In the genomic region with DNA sequence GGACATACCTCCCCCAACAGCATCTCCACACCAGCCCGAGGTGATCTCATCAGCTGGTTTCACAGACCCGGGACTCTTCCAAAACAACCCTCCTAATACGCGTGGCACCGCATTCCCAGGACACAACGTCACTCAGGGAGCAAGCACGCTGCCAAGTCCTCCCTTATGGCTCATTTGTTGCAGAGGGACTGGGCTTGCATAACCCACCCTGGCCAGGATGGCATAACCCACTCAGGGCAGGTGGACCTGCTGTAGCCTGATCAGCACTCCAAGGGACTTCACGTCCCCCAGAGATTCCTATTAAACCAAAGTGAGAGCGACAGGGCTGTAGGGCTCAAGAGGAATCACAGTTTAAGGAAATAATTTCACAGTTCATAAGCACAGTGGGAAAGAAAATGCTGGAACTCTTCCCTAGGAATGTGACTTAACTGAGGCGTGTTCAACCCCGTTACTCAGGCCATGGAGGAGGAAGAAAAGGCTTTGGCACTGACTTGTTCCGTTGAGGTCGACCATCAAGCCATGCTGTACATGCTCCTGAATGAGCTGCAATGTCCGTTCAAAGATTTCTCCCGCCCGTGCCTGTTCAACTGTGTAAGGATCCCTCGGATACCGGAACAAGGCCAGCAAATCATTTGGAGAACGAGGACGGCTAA, we compare ENCODE assay signal across 10 cellular contexts.
DNase-seq lines count a peak whose midpoint lies in the region; ATAC-seq, FAIRE-seq and TF ChIP-seq lines count a peak whose summit lies in the region.
"Had no signal": no experiment of that assay in that cellular context is flagged by ENCODE, and none has a peak within 500 bp of the region (broad histone marks: within the 10 kb centered on the region; RNA-seq: fewer than 3 reads in every experiment).

No MANE protein-coding gene starts in this region.

- no peak overlapping the region for H3K4me3 ChIP-seq in pancreas

- H3K36me3 ChIP-seq in pancreas: no peaks in the 10 kb centered on the region

- FAIRE-seq in pancreas (lab: Jason Lieb, UNC): no peak
- FAIRE-seq: islet of Langerhans had no signal

- no peaks in the 10 kb centered on the region for H3K27me3 ChIP-seq in foreskin keratinocyte
- H3K27me3 ChIP-seq in pancreas: no peaks in the 10 kb centered on the region

- intact Hi-C loops in pancreas (cut with DNase I): no loop called here

- ATAC-seq in foreskin keratinocyte (peak; percentile 46), pancreas (peak in 3 of 4 donors; percentile 53 to 65 (median 53))

- no peak for TF ChIP-seq CTCF in AG09319 (IDR thresholded peaks at IDR 0.05; ENCODE audit: low read depth, low read length)
- TF ChIP-seq CTCF in foreskin keratinocyte (conservative IDR thresholded peaks at IDR 0.05): no peak
- TF ChIP-seq CTCF in pancreas (IDR thresholded peaks at IDR 0.05): no peak

- H3K9me3 ChIP-seq in pancreas: no peaks in the 10 kb centered on the region

- H3K27ac ChIP-seq in foreskin keratinocyte: no peak overlapping the region
- H3K27ac ChIP-seq in pancreas: peak overlapping the region in 1 of 4 donors; percentile 41

- WGBS in pancreas, 2 donors: 67 to 80% methylated on average over 20 of the region's 20 CpGs

- DNase-seq in AG09319 (ENCODE audit: extremely low read depth, low read depth) (peak; percentile 83), T1000 (lab: John Stamatoyannopoulos, UW) (peak; percentile 69), foreskin keratinocyte (peak in 1 of 2 donors; percentile 75), pancreas (peak in 2 of 6 donors; percentile 10 to 44), RKO (ENCODE audit: low spot score) (no peak), NCI-H1694 treated with DMSO at 0.1 percent for 48 hours (lab: John Stamatoyannopoulos, UW) (no peak), iPS-NIHi11 (ENCODE audit: low spot score) (no peak)
- no peak for DNase-seq in activated T-cell treated with anti-CD3 and anti-CD28 coated beads, Interleukin-2, amount 50 U/mL, for 1 hour
- DNase-seq: stimulated activated CD8-positive, alpha-beta memory T cell treated with anti-CD3 and anti-CD28 coated beads, Interleukin-4, amount 100 ng/mL, for 48 hours had no signal

- H3K4me1 ChIP-seq in foreskin keratinocyte (peaks cover 13% of the 10 kb centered on the region), pancreas (no peaks in the 10 kb centered on the region)

Comparison
In these comparisons a context has a peak if more than half of its experiments do, and no peak if none do; other contexts are left out.
1. DNase-seq: peak in AG09319 (single experiment) and T1000 (single experiment); none in activated T-cell treated with anti-CD3 and anti-CD28 coated beads, Interleukin-2, amount 50 U/mL, for 1 hour (single experiment), RKO (single experiment), NCI-H1694 treated with DMSO at 0.1 percent for 48 hours (single experiment) and iPS-NIHi11 (single experiment).